In genomic region chr20:21017381-21018085, GRCh38 we compare ENCODE assay signal across 1 cellular context.
A peak's percentile ranks its signal among the peaks of the same experiment; 100 is the strongest.
TF ChIP-seq lines count a peak whose summit lies in the region.

No MANE protein-coding gene starts in this region.

TF ChIP-seq in HepG2, 621 proteins besides CTCF, POLR2A, EP300 and RAD21 (continued from another document and continues in another):
- TF ChIP-seq PAXIP1 (CRISPR knock-in tag; conservative IDR thresholded peaks at IDR 0.05) (peak; percentile 80), ZNF292 (CRISPR knock-in tag; IDR thresholded peaks at IDR 0.05; ENCODE audit: borderline replicate concordance, low read depth) (no peak), LCORL (IDR thresholded peaks at IDR 0.05) (no peak), LCORL (CRISPR knock-in tag; IDR thresholded peaks at IDR 0.05) (peak; percentile 60; the same call in 1 of the 2 replicates), TEAD3 (CRISPR knock-in tag; optimal IDR thresholded peaks at IDR 0.05; ENCODE audit: borderline replicate concordance) (peak; percentile 82), MED1 (CRISPR knock-in tag; IDR thresholded peaks at IDR 0.05) (peak; percentile 71), BRD4 (CRISPR knock-in tag; IDR thresholded peaks at IDR 0.05) (peak; percentile 22; the same call in 1 of the 2 replicates), KAT8 (CRISPR knock-in tag; IDR thresholded peaks at IDR 0.05) (peak; percentile 62; the same call in 1 of the 2 replicates), CEBPB (IDR thresholded peaks at IDR 0.05; ENCODE audit: borderline replicate concordance, low read depth, low read length) (no peak), ZNF12 (CRISPR knock-in tag; IDR thresholded peaks at IDR 0.05) (no peak), SAP130 (CRISPR knock-in tag; IDR thresholded peaks at IDR 0.05; ENCODE audit: low read depth) (peak; percentile 68), ZNF605 (CRISPR knock-in tag; IDR thresholded peaks at IDR 0.05) (no peak), IRX3 (CRISPR knock-in tag; IDR thresholded peaks at IDR 0.05; ENCODE audit: borderline replicate concordance, low read depth) (no peak), SRSF1 (optimal IDR thresholded peaks at IDR 0.05; ENCODE audit: low read depth, low read length) (no peak), MYNN (CRISPR knock-in tag; IDR thresholded peaks at IDR 0.05; ENCODE audit: low read depth) (no peak), KAT2B (IDR thresholded peaks at IDR 0.05; ENCODE audit: borderline replicate concordance, low read depth, low read length) (no peak), MEF2D (CRISPR knock-in tag; IDR thresholded peaks at IDR 0.05) (no peak), ZNF557 (CRISPR knock-in tag; IDR thresholded peaks at IDR 0.05) (no peak), ZFP91 (CRISPR knock-in tag; IDR thresholded peaks at IDR 0.05; ENCODE audit: borderline replicate concordance) (0 out of 2 replicates have a peak, but pooled peaks have one; percentile 35), ZNF10 (CRISPR knock-in tag; IDR thresholded peaks at IDR 0.05; ENCODE audit: borderline replicate concordance, low read depth) (no peak), ZNF121 (CRISPR knock-in tag; IDR thresholded peaks at IDR 0.05) (no peak), HNRNPLL (IDR thresholded peaks at IDR 0.05; ENCODE audit: low read depth, low read length, poor library complexity, severe bottlenecking) (no peak), ZNF17 (CRISPR knock-in tag; IDR thresholded peaks at IDR 0.05) (no peak), ELF1 (CRISPR knock-in tag; IDR thresholded peaks at IDR 0.05) (no peak), ZNF260 (CRISPR knock-in tag; IDR thresholded peaks at IDR 0.05; ENCODE audit: borderline replicate concordance, low read depth) (no peak), PPARG (CRISPR knock-in tag; conservative IDR thresholded peaks at IDR 0.05) (peak; percentile 76; the same call in 1 of the 2 replicates), RBFOX2 (IDR thresholded peaks at IDR 0.05; ENCODE audit: low read depth, low read length) (peak; percentile 74), ZNF264 (CRISPR knock-in tag; IDR thresholded peaks at IDR 0.05) (no peak), GPBP1L1 (CRISPR knock-in tag; IDR thresholded peaks at IDR 0.05) (no peak), NCOA5 (CRISPR knock-in tag; IDR thresholded peaks at IDR 0.05) (no peak), ZNF501 (CRISPR knock-in tag; IDR thresholded peaks at IDR 0.05) (no peak), ZNF720 (CRISPR knock-in tag; IDR thresholded peaks at IDR 0.05) (peak; percentile 17; the same call in 1 of the 2 replicates), ZNF792 (CRISPR knock-in tag; IDR thresholded peaks at IDR 0.05) (peak; percentile 86), ZNF253 (CRISPR knock-in tag; IDR thresholded peaks at IDR 0.05; ENCODE audit: borderline replicate concordance) (no peak), ZNF281 (CRISPR knock-in tag; IDR thresholded peaks at IDR 0.05; ENCODE audit: borderline replicate concordance) (peak; percentile 48; the same call in 1 of the 2 replicates)
- TF ChIP-seq, protein P1, sequence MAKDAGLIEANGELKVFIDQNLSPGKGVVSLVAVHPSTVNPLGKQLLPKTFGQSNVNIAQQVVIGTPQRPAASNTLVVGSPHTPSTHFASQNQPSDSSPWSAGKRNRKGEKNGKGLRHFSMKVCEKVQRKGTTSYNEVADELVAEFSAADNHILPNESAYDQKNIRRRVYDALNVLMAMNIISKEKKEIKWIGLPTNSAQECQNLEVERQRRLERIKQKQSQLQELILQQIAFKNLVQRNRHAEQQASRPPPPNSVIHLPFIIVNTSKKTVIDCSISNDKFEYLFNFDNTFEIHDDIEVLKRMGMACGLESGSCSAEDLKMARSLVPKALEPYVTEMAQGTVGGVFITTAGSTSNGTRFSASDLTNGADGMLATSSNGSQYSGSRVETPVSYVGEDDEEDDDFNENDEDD (CRISPR knock-in tag; IDR thresholded peaks at IDR 0.05; ENCODE audit: borderline replicate concordance) = peak; percentile 61; the same call in 1 of the 2 replicates
- TF ChIP-seq, protein P2, sequence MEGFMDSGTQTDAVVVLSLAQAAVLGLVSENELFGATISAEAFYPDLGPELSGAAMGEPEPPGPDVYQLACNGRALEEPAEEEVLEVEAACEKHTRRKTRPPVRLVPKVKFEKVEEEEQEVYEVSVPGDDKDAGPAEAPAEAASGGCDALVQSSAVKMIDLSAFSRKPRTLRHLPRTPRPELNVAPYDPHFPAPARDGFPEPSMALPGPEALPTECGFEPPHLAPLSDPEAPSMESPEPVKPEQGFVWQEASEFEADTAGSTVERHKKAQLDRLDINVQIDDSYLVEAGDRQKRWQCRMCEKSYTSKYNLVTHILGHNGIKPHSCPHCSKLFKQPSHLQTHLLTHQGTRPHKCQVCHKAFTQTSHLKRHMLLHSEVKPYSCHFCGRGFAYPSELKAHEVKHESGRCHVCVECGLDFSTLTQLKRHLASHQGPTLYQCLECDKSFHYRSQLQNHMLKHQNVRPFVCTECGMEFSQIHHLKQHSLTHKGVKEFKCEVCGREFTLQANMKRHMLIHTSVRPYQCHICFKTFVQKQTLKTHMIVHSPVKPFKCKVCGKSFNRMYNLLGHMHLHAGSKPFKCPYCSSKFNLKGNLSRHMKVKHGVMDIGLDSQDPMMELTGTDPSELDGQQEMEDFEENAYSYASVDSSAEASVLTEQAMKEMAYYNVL (CRISPR knock-in tag; IDR thresholded peaks at IDR 0.05; ENCODE audit: borderline replicate concordance) = peak; percentile 92
- TF ChIP-seq, protein P3, sequence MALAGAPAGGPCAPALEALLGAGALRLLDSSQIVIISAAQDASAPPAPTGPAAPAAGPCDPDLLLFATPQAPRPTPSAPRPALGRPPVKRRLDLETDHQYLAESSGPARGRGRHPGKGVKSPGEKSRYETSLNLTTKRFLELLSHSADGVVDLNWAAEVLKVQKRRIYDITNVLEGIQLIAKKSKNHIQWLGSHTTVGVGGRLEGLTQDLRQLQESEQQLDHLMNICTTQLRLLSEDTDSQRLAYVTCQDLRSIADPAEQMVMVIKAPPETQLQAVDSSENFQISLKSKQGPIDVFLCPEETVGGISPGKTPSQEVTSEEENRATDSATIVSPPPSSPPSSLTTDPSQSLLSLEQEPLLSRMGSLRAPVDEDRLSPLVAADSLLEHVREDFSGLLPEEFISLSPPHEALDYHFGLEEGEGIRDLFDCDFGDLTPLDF (CRISPR knock-in tag; IDR thresholded peaks at IDR 0.05) = no peak
- TF ChIP-seq, protein P4, sequence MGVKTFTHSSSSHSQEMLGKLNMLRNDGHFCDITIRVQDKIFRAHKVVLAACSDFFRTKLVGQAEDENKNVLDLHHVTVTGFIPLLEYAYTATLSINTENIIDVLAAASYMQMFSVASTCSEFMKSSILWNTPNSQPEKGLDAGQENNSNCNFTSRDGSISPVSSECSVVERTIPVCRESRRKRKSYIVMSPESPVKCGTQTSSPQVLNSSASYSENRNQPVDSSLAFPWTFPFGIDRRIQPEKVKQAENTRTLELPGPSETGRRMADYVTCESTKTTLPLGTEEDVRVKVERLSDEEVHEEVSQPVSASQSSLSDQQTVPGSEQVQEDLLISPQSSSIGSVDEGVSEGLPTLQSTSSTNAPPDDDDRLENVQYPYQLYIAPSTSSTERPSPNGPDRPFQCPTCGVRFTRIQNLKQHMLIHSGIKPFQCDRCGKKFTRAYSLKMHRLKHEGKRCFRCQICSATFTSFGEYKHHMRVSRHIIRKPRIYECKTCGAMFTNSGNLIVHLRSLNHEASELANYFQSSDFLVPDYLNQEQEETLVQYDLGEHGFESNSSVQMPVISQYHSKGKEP (CRISPR knock-in tag; IDR thresholded peaks at IDR 0.05) = no peak
- TF ChIP-seq, protein P5, sequence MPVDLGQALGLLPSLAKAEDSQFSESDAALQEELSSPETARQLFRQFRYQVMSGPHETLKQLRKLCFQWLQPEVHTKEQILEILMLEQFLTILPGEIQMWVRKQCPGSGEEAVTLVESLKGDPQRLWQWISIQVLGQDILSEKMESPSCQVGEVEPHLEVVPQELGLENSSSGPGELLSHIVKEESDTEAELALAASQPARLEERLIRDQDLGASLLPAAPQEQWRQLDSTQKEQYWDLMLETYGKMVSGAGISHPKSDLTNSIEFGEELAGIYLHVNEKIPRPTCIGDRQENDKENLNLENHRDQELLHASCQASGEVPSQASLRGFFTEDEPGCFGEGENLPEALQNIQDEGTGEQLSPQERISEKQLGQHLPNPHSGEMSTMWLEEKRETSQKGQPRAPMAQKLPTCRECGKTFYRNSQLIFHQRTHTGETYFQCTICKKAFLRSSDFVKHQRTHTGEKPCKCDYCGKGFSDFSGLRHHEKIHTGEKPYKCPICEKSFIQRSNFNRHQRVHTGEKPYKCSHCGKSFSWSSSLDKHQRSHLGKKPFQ (CRISPR knock-in tag; IDR thresholded peaks at IDR 0.05; ENCODE audit: insufficient replicate concordance) = no peak
- TF ChIP-seq, protein P6, sequence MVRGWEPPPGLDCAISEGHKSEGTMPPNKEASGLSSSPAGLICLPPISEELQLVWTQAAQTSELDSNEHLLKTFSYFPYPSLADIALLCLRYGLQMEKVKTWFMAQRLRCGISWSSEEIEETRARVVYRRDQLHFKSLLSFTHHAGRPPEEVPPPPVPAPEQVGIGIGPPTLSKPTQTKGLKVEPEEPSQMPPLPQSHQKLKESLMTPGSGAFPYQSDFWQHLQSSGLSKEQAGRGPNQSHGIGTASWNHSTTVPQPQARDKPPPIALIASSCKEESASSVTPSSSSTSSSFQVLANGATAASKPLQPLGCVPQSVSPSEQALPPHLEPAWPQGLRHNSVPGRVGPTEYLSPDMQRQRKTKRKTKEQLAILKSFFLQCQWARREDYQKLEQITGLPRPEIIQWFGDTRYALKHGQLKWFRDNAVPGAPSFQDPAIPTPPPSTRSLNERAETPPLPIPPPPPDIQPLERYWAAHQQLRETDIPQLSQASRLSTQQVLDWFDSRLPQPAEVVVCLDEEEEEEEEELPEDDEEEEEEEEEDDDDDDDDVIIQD (CRISPR knock-in tag; IDR thresholded peaks at IDR 0.05; ENCODE audit: low read depth) = peak; percentile 33; the same call in 1 of the 2 replicates
